18 cellular contexts compared by ENCODE assay signal in the genomic region with DNA sequence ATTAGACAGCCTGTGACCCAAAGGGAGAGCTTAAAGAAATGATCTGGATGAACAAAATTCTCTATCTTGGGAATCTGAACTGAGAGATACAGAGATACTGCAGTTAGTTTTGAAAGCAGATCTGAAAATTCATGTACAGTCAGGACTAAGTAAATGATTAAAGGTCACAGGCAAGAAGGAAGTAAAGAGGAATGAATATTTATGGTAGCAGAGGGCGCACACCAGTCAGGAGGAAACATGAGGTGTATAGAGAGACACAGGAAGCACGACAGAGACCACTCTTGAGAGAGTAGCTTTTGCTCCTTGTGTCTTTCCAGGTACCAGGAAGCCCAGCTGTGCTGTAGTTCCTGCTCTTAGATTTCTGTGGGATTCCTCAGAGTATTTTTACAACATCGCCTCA. TPM values are rescaled to one million over a fixed set of nuclear protein-coding genes. Genes with fewer than 3 reads are reported as not detected.
DNase-seq lines count a peak whose midpoint lies in the region; ATAC-seq, FAIRE-seq and TF ChIP-seq lines count a peak whose summit lies in the region.
"Had no signal": no experiment of that assay in that cellular context is flagged by ENCODE, and none has a peak within 500 bp of the region (broad histone marks: within the 10 kb centered on the region; RNA-seq: fewer than 3 reads in every experiment).

No MANE protein-coding gene starts in this region.

- H3K36me3 ChIP-seq in HepG2 (replicated peaks in 1 of 2; ENCODE audit: control insufficient read depth in 1 of 2, insufficient read depth in 2 of 2, low read length in 2 of 2) (no peaks in the 10 kb centered on the region), GM23248 (ENCODE audit: low read depth) (no peaks in the 10 kb centered on the region), osteoblast (ENCODE audit: insufficient read depth, low read length) (no peaks in the 10 kb centered on the region)
- H3K36me3 ChIP-seq: cardiac muscle cell, tibial artery had no signal

- ATAC-seq in GM18870 (IDR thresholded peaks at IDR 0.05; ENCODE audit: unreplicated experiment) (peak; percentile 88), GM21576 (IDR thresholded peaks at IDR 0.05; ENCODE audit: unreplicated experiment) (peak; percentile 50), HG03460 (IDR thresholded peaks at IDR 0.05; ENCODE audit: unreplicated experiment) (peak; percentile 73), HepG2 (peak; percentile 44; the same call in 1 of the 3 replicates)

- H3F3A ChIP-seq in GM23248 (ENCODE audit: insufficient read depth) = no peaks in the 10 kb centered on the region

- intact Hi-C loops in HepG2 (cut with micrococcal nuclease; ENCODE audit: unreplicated experiment) = no loop called here

- H3K4me1 ChIP-seq in HepG2 (ENCODE audit: insufficient read depth, low read length) = no peaks in the 10 kb centered on the region
- peaks cover 6% of the 10 kb centered on the region; the same call in 1 of the 2 replicates for H3K4me1 ChIP-seq in GM23248 (ENCODE audit: insufficient read depth)
- H3K4me1 ChIP-seq in osteoblast (ENCODE audit: insufficient read depth, low read length) = no peaks in the 10 kb centered on the region

- TF ChIP-seq RAD21 in HepG2 (CRISPR knock-in tag; IDR thresholded peaks at IDR 0.05) = no peak

- CTCF ChIA-PET in HepG2 (lab: Yijun Ruan, JAX; ENCODE audit: low intra/inter-chr PET ratio, low total read pairs) = no interaction called here

- TF ChIP-seq CTCF in HepG2 (CRISPR knock-in tag; IDR thresholded peaks at IDR 0.05) (no peak), osteoblast (IDR thresholded peaks at IDR 0.05; ENCODE audit: extremely low read depth, low read depth, low read length) (no peak)

- H3K4me3 ChIP-seq in HepG2 (replicated peaks in 1 of 3; ENCODE audit: insufficient read depth in 1 of 3, low read depth in 2 of 3, low read length in 3 of 3) = no peak overlapping the region
- H3K4me3 ChIP-seq in GM23248 = no peak overlapping the region
- no peak overlapping the region for H3K4me3 ChIP-seq in osteoblast (ENCODE audit: insufficient read depth, low read length)
- H3K4me3 ChIP-seq: cardiac muscle cell, tibial artery had no signal

- H3K79me2 ChIP-seq in HepG2 (ENCODE audit: insufficient read depth, low read length) = no peaks in the 10 kb centered on the region
- no peaks in the 10 kb centered on the region for H3K79me2 ChIP-seq in GM23248 (ENCODE audit: insufficient read depth)
- H3K79me2 ChIP-seq in osteoblast (ENCODE audit: insufficient read depth, low read length) = no peaks in the 10 kb centered on the region

- no peak overlapping the region for H3K4me2 ChIP-seq in HepG2 (ENCODE audit: low read depth, low read length)
- no peak overlapping the region for H3K4me2 ChIP-seq in GM23248 (ENCODE audit: unreplicated experiment)
- H3K4me2 ChIP-seq in osteoblast (ENCODE audit: insufficient read depth, low read length) = no peak overlapping the region

- no peak for TF ChIP-seq EP300 in HepG2 (IDR thresholded peaks at IDR 0.05; ENCODE audit: low read depth in 2 of 2, low read length in 2 of 2)
- no peak for TF ChIP-seq EP300 in HepG2 (CRISPR knock-in tag; IDR thresholded peaks at IDR 0.05; ENCODE audit: borderline replicate concordance)

- H3K9me2 ChIP-seq in GM23248 (ENCODE audit: insufficient read depth) = no peaks in the 10 kb centered on the region

- no TSS peak for BruUV-seq in HepG2 (replicated peaks; lab: Mats Ljungman, UMichigan)

- FAIRE-seq in HepG2 (lab: Jason Lieb, UNC) = no peak

- H3K27ac ChIP-seq in HepG2 (ENCODE audit: extremely low read length, insufficient read depth, low read length) (no peak overlapping the region), GM23248 (no peak overlapping the region), osteoblast (ENCODE audit: low read depth, low read length) (no peak overlapping the region)
- H3K27ac ChIP-seq: cardiac muscle cell, tibial artery had no signal

- no peaks in the 10 kb centered on the region for H3K27me3 ChIP-seq in HepG2 (ENCODE audit: control insufficient read depth in 1 of 2, insufficient read depth in 2 of 2, low read length in 2 of 2)
- no peaks in the 10 kb centered on the region for H3K27me3 ChIP-seq in GM23248 (replicated peaks; ENCODE audit: insufficient read depth)
- H3K27me3 ChIP-seq in osteoblast (ENCODE audit: insufficient read depth, low read length) = no peaks in the 10 kb centered on the region
- H3K27me3 ChIP-seq: cardiac muscle cell, tibial artery had no signal

- H3K9ac ChIP-seq in HepG2 (ENCODE audit: insufficient read depth, low read depth, low read length) = no peak overlapping the region
- H3K9ac ChIP-seq in GM23248 = no peak overlapping the region

- no peak for DNase-seq in HepG2 (ENCODE audit: low spot score)
- DNase-seq in GM23248 = no peak
- no peak for DNase-seq in NCI-H2081 (lab: John Stamatoyannopoulos, UW)
- DNase-seq in osteoblast (ENCODE audit: insufficient read length, low spot score, missing footprints) = no peak
- no peak for DNase-seq in stimulated activated CD4-positive, alpha-beta T cell treated with anti-CD3 and anti-CD28 coated beads, Interleukin-1b, Interleukin-23, amount 100 ng/mL, for 48 hours
- DNase-seq: activated CD4-positive, alpha-beta T cell treated with anti-CD3 and anti-CD28 coated beads, Interleukin-2, amount 50 U/mL, for 1 hour; activated naive CD4-positive, alpha-beta T cell; CD4-positive, alpha-beta memory T cell; mesendoderm; NCI-H1092; NCI-H774; T-helper 1 cell; tibial artery had no signal

- no peaks in the 10 kb centered on the region for H3K9me3 ChIP-seq in HepG2 (ENCODE audit: low read length)
- H3K9me3 ChIP-seq in GM23248 (ENCODE audit: low read depth) = no peaks in the 10 kb centered on the region
- no peaks in the 10 kb centered on the region for H3K9me3 ChIP-seq in osteoblast (ENCODE audit: low read depth, low read length)
- H3K9me3 ChIP-seq: tibial artery had no signal

- H4K20me1 ChIP-seq in HepG2 (ENCODE audit: insufficient read depth, low read length) (no peaks in the 10 kb centered on the region), GM23248 (ENCODE audit: insufficient read depth) (no peaks in the 10 kb centered on the region), osteoblast (ENCODE audit: insufficient read depth, low read length) (no peaks in the 10 kb centered on the region)

- H2AFZ ChIP-seq in HepG2 (ENCODE audit: low read length) (no peak overlapping the region), GM23248 (no peak overlapping the region), osteoblast (ENCODE audit: low read length) (no peak overlapping the region)

- WGBS in HepG2 (ENCODE audit: low lambda C conversion rate) = 39% methylated on average over 3 of the region's 3 CpGs
- 82 to 84% methylated on average over 3 of the region's 3 CpGs for WGBS in GM23248 (ENCODE audit: low coverage in 1 of 2, low lambda C conversion rate in 2 of 2, missing lambda C conversion rate in 2 of 2), 2 experiments

- TF ChIP-seq POLR2A in HepG2 (IDR thresholded peaks at IDR 0.05; ENCODE audit: insufficient read depth in 1 of 2, low read depth in 2 of 2, low read length in 2 of 2) = no peak

- POLR2A ChIA-PET in HepG2 (lab: Yijun Ruan, JAX) = no interaction called here

- in situ Hi-C loops in HepG2 (cut with HindIII; ENCODE audit: extremely low pct_ligation_motif_present, low pct_unique_long_range_greater_than_20kb) (no loop called here), GM23248 (cut with MboI) (no loop called here)

TF ChIP-seq in HepG2, 621 proteins besides CTCF, POLR2A, EP300 and RAD21 (continues in another document):
- no peak for TF ChIP-seq ZNF563 (CRISPR knock-in tag; IDR thresholded peaks at IDR 0.05)
- TF ChIP-seq RARG (CRISPR knock-in tag; IDR thresholded peaks at IDR 0.05; ENCODE audit: low read depth) = no peak
- no peak for TF ChIP-seq ZNF251 (CRISPR knock-in tag; IDR thresholded peaks at IDR 0.05)
- no peak for TF ChIP-seq GZF1 (CRISPR knock-in tag; IDR thresholded peaks at IDR 0.05)
- TF ChIP-seq RARA (CRISPR knock-in tag; IDR thresholded peaks at IDR 0.05) = no peak
- TF ChIP-seq, protein P1, sequence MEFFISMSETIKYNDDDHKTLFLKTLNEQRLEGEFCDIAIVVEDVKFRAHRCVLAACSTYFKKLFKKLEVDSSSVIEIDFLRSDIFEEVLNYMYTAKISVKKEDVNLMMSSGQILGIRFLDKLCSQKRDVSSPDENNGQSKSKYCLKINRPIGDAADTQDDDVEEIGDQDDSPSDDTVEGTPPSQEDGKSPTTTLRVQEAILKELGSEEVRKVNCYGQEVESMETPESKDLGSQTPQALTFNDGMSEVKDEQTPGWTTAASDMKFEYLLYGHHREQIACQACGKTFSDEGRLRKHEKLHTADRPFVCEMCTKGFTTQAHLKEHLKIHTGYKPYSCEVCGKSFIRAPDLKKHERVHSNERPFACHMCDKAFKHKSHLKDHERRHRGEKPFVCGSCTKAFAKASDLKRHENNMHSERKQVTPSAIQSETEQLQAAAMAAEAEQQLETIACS (CRISPR knock-in tag; IDR thresholded peaks at IDR 0.05) = no peak
- no peak for TF ChIP-seq ZNF629 (CRISPR knock-in tag; conservative IDR thresholded peaks at IDR 0.05)

RNA-seq across cellular contexts. Expression of gene TPRG1, which starts 57.6 kb away (rescaled TPM):
- not detected in 2 replicates for total RNA-seq in HepG2 (2016; rRNA removed; fragmentation: Illumina TruSeq; extraction: Trizol)
- total RNA-seq in HepG2 (2016; cell fraction: cytosol; rRNA removed; fragmentation: Illumina TruSeq; extraction: Trizol; ENCODE audit: low read depth) = 0.62 TPM in 1 of 2 replicates, not detected in the other
- 0.17 TPM in 1 of 2 replicates, not detected in the other for total RNA-seq in HepG2 (2016; cell fraction: insoluble cytoplasmic fraction; rRNA removed; fragmentation: Illumina TruSeq; extraction: Trizol)
- 0.25 and 0.45 TPM in 2 replicates for total RNA-seq in HepG2 (2016; cell fraction: membrane; rRNA removed; fragmentation: Illumina TruSeq; extraction: Trizol)
- total RNA-seq in HepG2 (2016; cell fraction: nucleus; rRNA removed; fragmentation: Illumina TruSeq; extraction: Trizol) = 0.85 TPM in 1 of 2 replicates, not detected in the other
- polyA plus RNA-seq in HepG2 (2011; rRNA removed) = 0.09 and 0.17 TPM in 2 replicates
- polyA plus RNA-seq in HepG2 (2011; cell fraction: cytosol; rRNA removed) = not detected in 2 replicates
- 0.68 and 0.85 TPM in 2 replicates for polyA plus RNA-seq in HepG2 (2011; cell fraction: nucleus; rRNA removed)
- not detected in 2 replicates for polyA plus RNA-seq in HepG2 (2012)
- polyA plus RNA-seq in HepG2 (2016; cell fraction: cytosol; fragmentation: Illumina TruSeq; extraction: Trizol; ENCODE audit: low read depth) = not detected in 2 replicates
- not detected in 2 replicates for polyA plus RNA-seq in HepG2 (2016; cell fraction: insoluble cytoplasmic fraction; fragmentation: Illumina TruSeq; extraction: Trizol; ENCODE audit: low read depth)
- polyA plus RNA-seq in HepG2 (2016; cell fraction: membrane; fragmentation: Illumina TruSeq; extraction: Trizol; ENCODE audit: low read depth) = not detected in 2 replicates
- polyA plus RNA-seq in HepG2 (2016; cell fraction: nucleus; fragmentation: Illumina TruSeq; extraction: Trizol; ENCODE audit: insufficient read depth, low read depth) = not detected in 2 replicates
- 0.37 TPM in 1 of 2 replicates, not detected in the other for polyA minus RNA-seq in HepG2 (2011; rRNA and poly(A)+ RNA removed; ENCODE audit: low replicate concordance)
- polyA minus RNA-seq in HepG2 (2011; cell fraction: cytosol; rRNA and poly(A)+ RNA removed) = not detected in 2 replicates
- polyA minus RNA-seq in HepG2 (2011; cell fraction: nucleus; rRNA and poly(A)+ RNA removed) = 2.0 TPM in 1 of 2 replicates, not detected in the other
- total RNA-seq in GM23248 (2014; rRNA removed; shearing (Covaris generic)) = not detected in 2 replicates
- not detected in 2 replicates for polyA plus RNA-seq in GM23248 (2016; fragmentation: Nextera tagmentation; extraction: Ambion mirVana)
- total RNA-seq in osteoblast = 3.5 and 6.5 TPM in 2 replicates
- total RNA-seq: epithelial cell of proximal tubule had no signal
